In genomic region chr3:168894204-168894603, GRCh38 we compare ENCODE assay signal across 39 cellular contexts.
"Had no signal": no experiment of that assay in that cellular context is flagged by ENCODE, and none has a peak within 500 bp of the region (broad histone marks: within the 10 kb centered on the region; RNA-seq: fewer than 3 reads in every experiment).

No MANE protein-coding gene starts in this region.

- FAIRE-seq: bronchial epithelial cell, TTC549 had no signal

- ATAC-seq: activated CD8-positive, alpha-beta T cell treated with anti-CD3 and anti-CD28 coated beads for 36 hours; activated naive CD8-positive, alpha-beta T cell treated with anti-CD3 and anti-CD28 coated beads, Interleukin-2, amount 50 U/mL, for 24 hours; activated T-cell treated with anti-CD3 and anti-CD28 coated beads, Interleukin-2, amount 50 U/mL, for 4 hours; activated T-cell treated with anti-CD3 and anti-CD28 coated beads, Interleukin-2, amount 50 U/mL, for 72 hours had no signal

- H3K4me1 Mint-ChIP-seq: activated B cell treated with CpG ODN at 0.5 μM for 24 hours; activated CD4-positive, alpha-beta T cell treated with anti-CD3 and anti-CD28 coated beads, Interleukin-2, amount 10 ng/mL, durations not matched to agents 24 days and 14 days; activated naive CD4-positive, alpha-beta T cell treated with anti-CD3 and anti-CD28 coated beads, Interleukin-2, amount 10 ng/mL, durations not matched to agents 7 days and 5 days; activated naive CD4-positive, alpha-beta T cell treated with anti-CD3 and anti-CD28 coated beads, Interleukin-2, amount 50 U/mL, for 24 hours; activated naive CD8-positive, alpha-beta T cell treated with anti-CD3 and anti-CD28 coated beads, Interleukin-2, amount 10 ng/mL, durations not matched to agents 7 days and 5 days; activated naive CD8-positive, alpha-beta T cell treated with anti-CD3 and anti-CD28 coated beads, Interleukin-2, amount 50 U/mL, for 24 hours; brain; central memory CD8-positive, alpha-beta T cell had no signal

- H3K4me3 Mint-ChIP-seq: activated B cell treated with CpG ODN at 0.5 μM for 24 hours; activated CD4-positive, alpha-beta memory T cell treated with anti-CD3 and anti-CD28 coated beads for 36 hours; activated CD4-positive, alpha-beta T cell treated with anti-CD3 and anti-CD28 coated beads, Interleukin-2, amount 10 ng/mL, durations not matched to agents 24 days and 14 days; activated CD8-positive, alpha-beta T cell treated with anti-CD3 and anti-CD28 coated beads for 36 hours; activated naive CD4-positive, alpha-beta T cell treated with anti-CD3 and anti-CD28 coated beads, Interleukin-2, amount 10 ng/mL, durations not matched to agents 7 days and 5 days; activated naive CD4-positive, alpha-beta T cell treated with anti-CD3 and anti-CD28 coated beads, Interleukin-2, amount 50 U/mL, for 24 hours; activated naive CD8-positive, alpha-beta T cell; activated naive CD8-positive, alpha-beta T cell treated with anti-CD3 and anti-CD28 coated beads, Interleukin-2, amount 10 ng/mL, durations not matched to agents 7 days and 5 days; activated naive CD8-positive, alpha-beta T cell treated with anti-CD3 and anti-CD28 coated beads, Interleukin-2, amount 50 U/mL, for 24 hours; activated T-cell treated with anti-CD3 and anti-CD28 coated beads, Interleukin-2, amount 50 U/mL, for 4 hours; activated T-cell treated with anti-CD3 and anti-CD28 coated beads, Interleukin-2, amount 50 U/mL, for 72 hours; activated T-helper 1 cell treated with anti-CD3 and anti-CD28 coated beads, Interleukin-12 subunit alpha, Interleukin-12 subunit beta, Interleukin-2, Interleukin-4 antibody, amounts not matched to agents 30 ng/mL and 10 ng/mL and 1 ng/mL, durations not matched to agents 14 hours and 24 hours and 36 hours; brain; central memory CD8-positive, alpha-beta T cell; T-helper 1 cell treated with Interleukin-12 subunit alpha and Interleukin-12 subunit beta and Interleukin-4 antibody, amounts not matched to agents 30 μg/mL and 1 μg/mL, for 36 hours; T-helper 2 cell treated with Interferon-gamma antibody and Interleukin-4, amounts not matched to agents 5 μg/mL and 100 μg/mL, for 36 hours had no signal

- H3K27ac Mint-ChIP-seq: activated B cell treated with CpG ODN at 0.5 μM for 24 hours; activated CD4-positive, alpha-beta memory T cell treated with anti-CD3 and anti-CD28 coated beads for 36 hours; activated CD4-positive, alpha-beta T cell treated with anti-CD3 and anti-CD28 coated beads, Interleukin-2, amount 10 ng/mL, durations not matched to agents 24 days and 14 days; activated CD8-positive, alpha-beta T cell treated with anti-CD3 and anti-CD28 coated beads for 36 hours; activated naive CD4-positive, alpha-beta T cell treated with anti-CD3 and anti-CD28 coated beads, Interleukin-2, amount 10 ng/mL, durations not matched to agents 7 days and 5 days; activated naive CD4-positive, alpha-beta T cell treated with anti-CD3 and anti-CD28 coated beads, Interleukin-2, amount 50 U/mL, for 24 hours; activated naive CD8-positive, alpha-beta T cell; activated naive CD8-positive, alpha-beta T cell treated with anti-CD3 and anti-CD28 coated beads, Interleukin-2, amount 10 ng/mL, durations not matched to agents 7 days and 5 days; activated naive CD8-positive, alpha-beta T cell treated with anti-CD3 and anti-CD28 coated beads, Interleukin-2, amount 50 U/mL, for 24 hours; activated T-cell treated with anti-CD3 and anti-CD28 coated beads, Interleukin-2, amount 50 U/mL, for 72 hours; activated T-helper 1 cell treated with anti-CD3 and anti-CD28 coated beads, Interleukin-12 subunit alpha, Interleukin-12 subunit beta, Interleukin-2, Interleukin-4 antibody, amounts not matched to agents 30 ng/mL and 10 ng/mL and 1 ng/mL, durations not matched to agents 14 hours and 24 hours and 36 hours; activated T-helper 2 cell treated with anti-CD3 and anti-CD28 coated beads, Interferon-gamma antibody, Interleukin-2, Interleukin-4, amounts not matched to agents 10 μg/mL and 5 μg/mL and 100 μg/mL, durations not matched to agents 14 hours and 24 hours and 36 hours; brain; T-helper 1 cell treated with Interleukin-12 subunit alpha and Interleukin-12 subunit beta and Interleukin-4 antibody, amounts not matched to agents 30 μg/mL and 1 μg/mL, for 36 hours; T-helper 2 cell treated with Interferon-gamma antibody and Interleukin-4, amounts not matched to agents 5 μg/mL and 100 μg/mL, for 36 hours had no signal

- H3K27me3 Mint-ChIP-seq: activated B cell treated with CpG ODN at 0.5 μM for 24 hours; activated CD4-positive, alpha-beta memory T cell treated with anti-CD3 and anti-CD28 coated beads for 36 hours; activated CD4-positive, alpha-beta T cell treated with anti-CD3 and anti-CD28 coated beads, Interleukin-2, amount 10 ng/mL, durations not matched to agents 24 days and 14 days; activated CD8-positive, alpha-beta T cell treated with anti-CD3 and anti-CD28 coated beads for 36 hours; activated naive CD4-positive, alpha-beta T cell treated with anti-CD3 and anti-CD28 coated beads, Interleukin-2, amount 10 ng/mL, durations not matched to agents 7 days and 5 days; activated naive CD4-positive, alpha-beta T cell treated with anti-CD3 and anti-CD28 coated beads, Interleukin-2, amount 50 U/mL, for 24 hours; activated naive CD8-positive, alpha-beta T cell; activated naive CD8-positive, alpha-beta T cell treated with anti-CD3 and anti-CD28 coated beads, Interleukin-2, amount 10 ng/mL, durations not matched to agents 7 days and 5 days; activated naive CD8-positive, alpha-beta T cell treated with anti-CD3 and anti-CD28 coated beads, Interleukin-2, amount 50 U/mL, for 24 hours; central memory CD8-positive, alpha-beta T cell had no signal

- H3K36me3 ChIP-seq: ascending aorta, cardiac muscle cell had no signal

- DNase-seq: activated B cell treated with CpG ODN at 0.5 μM for 24 hours; activated CD4-positive, alpha-beta memory T cell treated with anti-CD3 and anti-CD28 coated beads for 36 hours; activated CD4-positive, alpha-beta T cell treated with anti-CD3 and anti-CD28 coated beads for 4 hours; activated CD4-positive, alpha-beta T cell treated with anti-CD3 and anti-CD28 coated beads, Interleukin-2, amount 10 ng/mL, durations not matched to agents 24 days and 14 days; activated CD4-positive, alpha-beta T cell treated with anti-CD3 and anti-CD28 coated beads, Interleukin-2, amount 50 U/mL, for 1 hour; activated CD4-positive, alpha-beta T cell treated with anti-CD3 and anti-CD28 coated beads, Interleukin-2, amount 50 U/mL, for 4 hours; activated CD4-positive, CD25-positive, alpha-beta regulatory T cell treated with anti-CD3 and anti-CD28 coated beads, Interleukin-2, amount 50 U/mL, for 72 hours; activated CD8-positive, alpha-beta memory T cell treated with anti-CD3 and anti-CD28 coated beads, Interleukin-2, amount 50 U/mL, for 4 hours; activated CD8-positive, alpha-beta T cell treated with anti-CD3 and anti-CD28 coated beads for 36 hours; activated effector memory CD4-positive, alpha-beta T cell treated with Interleukin-2 at 50 U/mL for 16 hours; activated gamma-delta T cell; activated naive CD4-positive, alpha-beta T cell treated with anti-CD3 and anti-CD28 coated beads, Interleukin-2, amount 10 ng/mL, durations not matched to agents 7 days and 5 days; activated naive CD4-positive, alpha-beta T cell treated with Interleukin-2 at 50 U/mL for 16 hours; activated naive CD8-positive, alpha-beta T cell treated with anti-CD3 and anti-CD28 coated beads, Interleukin-2, amount 10 ng/mL, durations not matched to agents 7 days and 5 days; activated naive CD8-positive, alpha-beta T cell treated with anti-CD3 and anti-CD28 coated beads, Interleukin-2, amount 50 U/mL, for 24 hours; activated T-cell treated with anti-CD3 and anti-CD28 coated beads for 4 hours; activated T-cell treated with anti-CD3 and anti-CD28 coated beads, Interleukin-2, amount 50 U/mL, for 1 hour; activated T-cell treated with anti-CD3 and anti-CD28 coated beads, Interleukin-2, amount 50 U/mL, for 4 hours; activated T-cell treated with anti-CD3 and anti-CD28 coated beads, Interleukin-2, amount 50 U/mL, for 72 hours; amygdala; anterior cingulate cortex; caudate nucleus; cerebellar nuclear complex; T-helper 1 cell; T-helper 2 cell; T-helper 9 cell had no signal

- H3K9me3 Mint-ChIP-seq: activated CD4-positive, alpha-beta T cell treated with anti-CD3 and anti-CD28 coated beads, Interleukin-2, amount 10 ng/mL, durations not matched to agents 24 days and 14 days; activated T-helper 1 cell treated with anti-CD3 and anti-CD28 coated beads, Interleukin-12 subunit alpha, Interleukin-12 subunit beta, Interleukin-2, Interleukin-4 antibody, amounts not matched to agents 30 ng/mL and 10 ng/mL and 1 ng/mL, durations not matched to agents 14 hours and 24 hours and 36 hours; activated T-helper 2 cell treated with anti-CD3 and anti-CD28 coated beads, Interferon-gamma antibody, Interleukin-2, Interleukin-4, amounts not matched to agents 10 μg/mL and 5 μg/mL and 100 μg/mL, durations not matched to agents 14 hours and 24 hours and 36 hours; T-helper 1 cell treated with Interleukin-12 subunit alpha and Interleukin-12 subunit beta and Interleukin-4 antibody, amounts not matched to agents 30 μg/mL and 1 μg/mL, for 36 hours; T-helper 2 cell treated with Interferon-gamma antibody and Interleukin-4, amounts not matched to agents 5 μg/mL and 100 μg/mL, for 36 hours had no signal

- H3K36me3 Mint-ChIP-seq: activated CD4-positive, alpha-beta memory T cell treated with anti-CD3 and anti-CD28 coated beads for 36 hours; activated naive CD4-positive, alpha-beta T cell treated with anti-CD3 and anti-CD28 coated beads, Interleukin-2, amount 10 ng/mL, durations not matched to agents 7 days and 5 days; activated naive CD4-positive, alpha-beta T cell treated with anti-CD3 and anti-CD28 coated beads, Interleukin-2, amount 50 U/mL, for 24 hours; activated naive CD8-positive, alpha-beta T cell; activated naive CD8-positive, alpha-beta T cell treated with anti-CD3 and anti-CD28 coated beads, Interleukin-2, amount 10 ng/mL, durations not matched to agents 7 days and 5 days; brain had no signal

- H3K27me3 ChIP-seq: ascending aorta, cardiac muscle cell had no signal

- H3K4me3 ChIP-seq: ascending aorta, cardiac muscle cell had no signal

- H3K27ac ChIP-seq: ascending aorta, cardiac muscle cell, VCaP had no signal

- H3K4me1 ChIP-seq: ascending aorta had no signal
